In the genomic region with DNA sequence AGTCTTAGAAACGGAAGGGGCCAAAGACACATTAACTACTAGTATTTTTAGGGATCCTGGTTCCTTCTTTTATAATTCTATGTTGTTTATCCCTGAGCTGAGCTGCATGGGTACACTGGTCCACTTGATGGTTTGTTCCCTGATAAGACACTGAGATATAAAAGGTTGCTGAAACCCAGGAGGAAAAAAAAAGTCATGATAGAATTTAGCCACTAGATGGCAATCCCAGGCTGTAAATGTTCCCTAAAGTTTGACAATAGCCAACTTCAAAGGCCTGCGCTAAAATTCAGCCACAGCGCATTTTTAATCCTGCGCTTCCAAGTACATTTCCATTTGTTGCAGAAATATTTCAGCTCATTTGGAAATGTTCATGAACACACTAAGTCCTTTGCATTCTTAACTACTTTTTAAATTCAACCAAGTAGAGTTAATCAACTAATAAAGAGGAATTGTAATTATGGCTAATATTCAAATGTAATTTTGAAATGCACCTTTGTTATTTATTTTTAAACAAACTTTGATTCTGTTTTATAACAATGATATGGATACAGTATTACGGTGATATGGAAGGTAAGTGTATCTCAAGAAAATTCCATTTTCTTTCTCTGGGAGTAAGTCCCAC, we compare ENCODE assay signal across 9 cellular contexts.
DNase-seq lines count a peak whose midpoint lies in the region; ATAC-seq, FAIRE-seq and TF ChIP-seq lines count a peak whose summit lies in the region.
"Had no signal": no experiment of that assay in that cellular context is flagged by ENCODE, and none has a peak within 500 bp of the region (broad histone marks: within the 10 kb centered on the region; RNA-seq: fewer than 3 reads in every experiment).

No MANE protein-coding gene starts in this region.

- H3F3A ChIP-seq in GM23338 (replicated peaks; ENCODE audit: low read depth) = no peaks in the 10 kb centered on the region

- TF ChIP-seq CTCF in DND-41 (IDR thresholded peaks at IDR 0.05; ENCODE audit: borderline replicate concordance, extremely low read depth, low read length, poor library complexity, severe bottlenecking) (peak; percentile 69), GM23338 (conservative IDR thresholded peaks at IDR 0.05; ENCODE audit: low read depth in 2 of 2) (peak; percentile 72 to 82), bronchial epithelial cell (IDR thresholded peaks at IDR 0.05; ENCODE audit: insufficient read depth, low read length, severe bottlenecking) (peak; percentile 67)

- H3K27me3 ChIP-seq in DND-41 (ENCODE audit: insufficient read depth, low read length, poor library complexity) (no peaks in the 10 kb centered on the region), GM23338 (ENCODE audit: insufficient read depth) (no peaks in the 10 kb centered on the region), bronchial epithelial cell (ENCODE audit: control insufficient read depth, insufficient read depth, low read length) (no peaks in the 10 kb centered on the region), MG63 (no peaks in the 10 kb centered on the region)

- no peak overlapping the region for H2AFZ ChIP-seq in DND-41 (ENCODE audit: low read depth, low read length)
- H2AFZ ChIP-seq in GM23338 = no peak overlapping the region

- peaks cover 6% of the 10 kb centered on the region for H3K4me1 Mint-ChIP-seq in GM23338

- H3K36me3 Mint-ChIP-seq in GM23338 (ENCODE audit: low read depth) = no peaks in the 10 kb centered on the region

- H3K4me3 Mint-ChIP-seq in GM23338 = no peak overlapping the region
- H3K4me3 Mint-ChIP-seq: T-helper 1 cell treated with Interleukin-12 subunit alpha and Interleukin-12 subunit beta and Interleukin-4 antibody, amounts not matched to agents 30 μg/mL and 1 μg/mL, for 36 hours had no signal

- no peaks in the 10 kb centered on the region for H3K79me2 ChIP-seq in DND-41 (ENCODE audit: insufficient read depth, low read length)
- H3K79me2 ChIP-seq in GM23338 (replicated peaks; ENCODE audit: insufficient read depth) = no peaks in the 10 kb centered on the region

- H3K9me3 ChIP-seq in DND-41 (ENCODE audit: insufficient read depth, low read length, severe bottlenecking) (no peaks in the 10 kb centered on the region), MG63 (no peaks in the 10 kb centered on the region)

- ATAC-seq in DND-41 (ENCODE audit: insufficient read depth, low read depth) (peak; percentile 49; the same call in 1 of the 3 replicates), GM23338 (peak; percentile 70), HG03342 (IDR thresholded peaks at IDR 0.05; ENCODE audit: unreplicated experiment) (no peak), HG03457 (IDR thresholded peaks at IDR 0.05; ENCODE audit: unreplicated experiment) (no peak)

- no peaks in the 10 kb centered on the region for H3K9me3 Mint-ChIP-seq in GM23338
- H3K9me3 Mint-ChIP-seq: T-helper 1 cell treated with Interleukin-12 subunit alpha and Interleukin-12 subunit beta and Interleukin-4 antibody, amounts not matched to agents 30 μg/mL and 1 μg/mL, for 36 hours had no signal

- H3K36me3 ChIP-seq in DND-41 (ENCODE audit: insufficient read depth, low read length) (no peaks in the 10 kb centered on the region), GM23338 (ENCODE audit: insufficient read depth) (no peaks in the 10 kb centered on the region), bronchial epithelial cell (ENCODE audit: control insufficient read depth, insufficient read depth, low read length) (no peaks in the 10 kb centered on the region), MG63 (no peaks in the 10 kb centered on the region)

- no peak overlapping the region for H3K27ac Mint-ChIP-seq in GM23338
- H3K27ac Mint-ChIP-seq: T-helper 1 cell treated with Interleukin-12 subunit alpha and Interleukin-12 subunit beta and Interleukin-4 antibody, amounts not matched to agents 30 μg/mL and 1 μg/mL, for 36 hours had no signal

- H3K9me2 ChIP-seq in GM23338 (ENCODE audit: insufficient read depth) = no peaks in the 10 kb centered on the region

- no peak overlapping the region for H3K27ac ChIP-seq in DND-41 (ENCODE audit: low read length)
- no peak overlapping the region for H3K27ac ChIP-seq in GM23338 (ENCODE audit: low read depth)

- H3K4me1 ChIP-seq in DND-41 (ENCODE audit: insufficient read depth, low read length) = no peaks in the 10 kb centered on the region
- 0 out of 2 replicates have a peak, but pooled peaks cover 7% of the 10 kb centered on the region for H3K4me1 ChIP-seq in GM23338 (ENCODE audit: insufficient read depth)

- peak; percentile 18 for DNase-seq in DND-41
- peak; percentile 77 for DNase-seq in GM23338 (ENCODE audit: low spot score)
- DNase-seq in NCI-H460 (ENCODE audit: extremely low read depth, low read depth) = peak; percentile 46
- peak; percentile 74 for DNase-seq in bronchial epithelial cell (ENCODE audit: low read depth)
- DNase-seq in left kidney (ENCODE audit: low read depth, low spot score) = peak; percentile 76
- no peak for DNase-seq in MG63

- peaks cover 3% of the 10 kb centered on the region for H3K27me3 Mint-ChIP-seq in GM23338 (ENCODE audit: insufficient read depth, low read depth, poor library complexity)

- FAIRE-seq in bronchial epithelial cell (lab: Jason Lieb, UNC) = no peak

- H3K4me3 ChIP-seq in DND-41 (ENCODE audit: low read depth in 1 of 2, low read length in 2 of 2) (no peak overlapping the region), GM23338 (no peak overlapping the region), bronchial epithelial cell (ENCODE audit: low read depth, low read length) (no peak overlapping the region), MG63 (no peak overlapping the region)

- no peak overlapping the region for H3K9ac ChIP-seq in DND-41 (ENCODE audit: low read depth, low read length)

- H3K4me2 ChIP-seq in DND-41 (ENCODE audit: insufficient read depth, low read length) (no peak overlapping the region), GM23338 (no peak overlapping the region)

- H4K20me1 ChIP-seq in DND-41 (ENCODE audit: insufficient read depth, low read length) (no peaks in the 10 kb centered on the region), GM23338 (replicated peaks; ENCODE audit: insufficient read depth) (no peaks in the 10 kb centered on the region)

TF ChIP-seq in GM23338, 12 proteins besides CTCF, POLR2A, EP300 and RAD21 (continues in another document):
- TF ChIP-seq STAT1 (IDR thresholded peaks at IDR 0.05; ENCODE audit: unreplicated experiment) (no peak), ZNF114 (CRISPR knock-in tag; IDR thresholded peaks at IDR 0.05) (no peak), ZNF331 (CRISPR knock-in tag; IDR thresholded peaks at IDR 0.05; ENCODE audit: low read depth) (no peak), POLR2AphosphoS5 (IDR thresholded peaks at IDR 0.05; ENCODE audit: low read depth) (no peak)
- TF ChIP-seq, protein P1, sequence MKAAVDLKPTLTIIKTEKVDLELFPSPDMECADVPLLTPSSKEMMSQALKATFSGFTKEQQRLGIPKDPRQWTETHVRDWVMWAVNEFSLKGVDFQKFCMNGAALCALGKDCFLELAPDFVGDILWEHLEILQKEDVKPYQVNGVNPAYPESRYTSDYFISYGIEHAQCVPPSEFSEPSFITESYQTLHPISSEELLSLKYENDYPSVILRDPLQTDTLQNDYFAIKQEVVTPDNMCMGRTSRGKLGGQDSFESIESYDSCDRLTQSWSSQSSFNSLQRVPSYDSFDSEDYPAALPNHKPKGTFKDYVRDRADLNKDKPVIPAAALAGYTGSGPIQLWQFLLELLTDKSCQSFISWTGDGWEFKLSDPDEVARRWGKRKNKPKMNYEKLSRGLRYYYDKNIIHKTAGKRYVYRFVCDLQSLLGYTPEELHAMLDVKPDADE (IDR thresholded peaks at IDR 0.05) = no peak
- TF ChIP-seq, protein P2, sequence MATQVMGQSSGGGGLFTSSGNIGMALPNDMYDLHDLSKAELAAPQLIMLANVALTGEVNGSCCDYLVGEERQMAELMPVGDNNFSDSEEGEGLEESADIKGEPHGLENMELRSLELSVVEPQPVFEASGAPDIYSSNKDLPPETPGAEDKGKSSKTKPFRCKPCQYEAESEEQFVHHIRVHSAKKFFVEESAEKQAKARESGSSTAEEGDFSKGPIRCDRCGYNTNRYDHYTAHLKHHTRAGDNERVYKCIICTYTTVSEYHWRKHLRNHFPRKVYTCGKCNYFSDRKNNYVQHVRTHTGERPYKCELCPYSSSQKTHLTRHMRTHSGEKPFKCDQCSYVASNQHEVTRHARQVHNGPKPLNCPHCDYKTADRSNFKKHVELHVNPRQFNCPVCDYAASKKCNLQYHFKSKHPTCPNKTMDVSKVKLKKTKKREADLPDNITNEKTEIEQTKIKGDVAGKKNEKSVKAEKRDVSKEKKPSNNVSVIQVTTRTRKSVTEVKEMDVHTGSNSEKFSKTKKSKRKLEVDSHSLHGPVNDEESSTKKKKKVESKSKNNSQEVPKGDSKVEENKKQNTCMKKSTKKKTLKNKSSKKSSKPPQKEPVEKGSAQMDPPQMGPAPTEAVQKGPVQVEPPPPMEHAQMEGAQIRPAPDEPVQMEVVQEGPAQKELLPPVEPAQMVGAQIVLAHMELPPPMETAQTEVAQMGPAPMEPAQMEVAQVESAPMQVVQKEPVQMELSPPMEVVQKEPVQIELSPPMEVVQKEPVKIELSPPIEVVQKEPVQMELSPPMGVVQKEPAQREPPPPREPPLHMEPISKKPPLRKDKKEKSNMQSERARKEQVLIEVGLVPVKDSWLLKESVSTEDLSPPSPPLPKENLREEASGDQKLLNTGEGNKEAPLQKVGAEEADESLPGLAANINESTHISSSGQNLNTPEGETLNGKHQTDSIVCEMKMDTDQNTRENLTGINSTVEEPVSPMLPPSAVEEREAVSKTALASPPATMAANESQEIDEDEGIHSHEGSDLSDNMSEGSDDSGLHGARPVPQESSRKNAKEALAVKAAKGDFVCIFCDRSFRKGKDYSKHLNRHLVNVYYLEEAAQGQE (IDR thresholded peaks at IDR 0.05; ENCODE audit: unreplicated experiment) = no peak

Comparison
In these comparisons a context has a peak if more than half of its experiments do, and no peak if none do; other contexts are left out.
1. ATAC-seq: peak in DND-41 (single experiment) and GM23338 (single experiment); none in HG03342 (single experiment) and HG03457 (single experiment).
2. Peak in every context shown above with its lines, with median percentiles within 50 percentile points of each other: CTCF ChIP-seq.